Comparison of ENCODE assay signal across 15 cellular contexts in genomic region chr9:87800456-87800855, GRCh38.
DNase-seq lines count a peak whose midpoint lies in the region; ATAC-seq lines count a peak whose summit lies in the region.
"Had no signal": no experiment of that assay in that cellular context is flagged by ENCODE, and none has a peak within 500 bp of the region (broad histone marks: within the 10 kb centered on the region; RNA-seq: fewer than 3 reads in every experiment).

No MANE protein-coding gene starts in this region.

- H3K23ac ChIP-seq in mesenchymal stem cell (ENCODE audit: low read length in 2 of 2) = no peak overlapping the region
- no peak overlapping the region for H3K23ac ChIP-seq in neuronal stem cell (ENCODE audit: low read depth, low read length, poor library complexity)

- WGBS in mesenchymal stem cell = 68% methylated on average over 7 of the region's 7 CpGs
- no CpG with 5 or more reads among the region's 7 CpGs for WGBS in neuronal stem cell (ENCODE audit: extremely low coverage in 2 of 2, insufficient read length in 2 of 2, insufficient replicate concordance in 1 of 2), 2 donors

- H3K27ac ChIP-seq in mesenchymal stem cell (ENCODE audit: low read length, poor library complexity, severe bottlenecking) (no peak overlapping the region), neuronal stem cell (replicated peaks; ENCODE audit: low read length) (no peak overlapping the region)
- H3K27ac ChIP-seq: 22Rv1, GM23248 had no signal

- H3K4ac ChIP-seq in mesenchymal stem cell (ENCODE audit: low read depth in 1 of 2, low read length in 2 of 2) (no peak overlapping the region), neuronal stem cell (ENCODE audit: low read length) (no peak overlapping the region)

- H3K36me3 ChIP-seq in mesenchymal stem cell (ENCODE audit: control insufficient read depth in 1 of 2, insufficient read depth in 2 of 2, low read depth in 1 of 2, low read length in 2 of 2) = no peaks in the 10 kb centered on the region
- no peaks in the 10 kb centered on the region for H3K36me3 ChIP-seq in neuronal stem cell (replicated peaks in 1 of 2; ENCODE audit: control insufficient read depth in 2 of 2, insufficient read depth in 2 of 2, low read length in 2 of 2)

- H3K4me1 ChIP-seq in mesenchymal stem cell (ENCODE audit: control insufficient read depth, insufficient read depth, low read depth, low read length) (no peaks in the 10 kb centered on the region), neuronal stem cell (ENCODE audit: control insufficient read depth in 2 of 2, insufficient read depth in 1 of 2, low read depth in 1 of 2, low read length in 2 of 2) (peaks cover 0 to 9% of the 10 kb centered on the region in 2 donors)

- H3K9ac ChIP-seq in mesenchymal stem cell (ENCODE audit: low read length) (no peak overlapping the region), neuronal stem cell (ENCODE audit: low read depth, low read length, poor library complexity) (no peak overlapping the region)
- H3K9ac ChIP-seq: GM23248 had no signal

- H2BK15ac ChIP-seq in mesenchymal stem cell (ENCODE audit: low read depth, poor library complexity, severe bottlenecking) (peak overlapping the region; percentile 35), neuronal stem cell (ENCODE audit: low read length) (no peak overlapping the region)

- DNase-seq in NCI-H82 (lab: John Stamatoyannopoulos, UW) (peak; percentile 41), NCI-H82 treated with DMSO at 0.1 percent for 48 hours (lab: John Stamatoyannopoulos, UW; ENCODE audit: unreplicated experiment) (no peak), mesenchymal stem cell (no peak), neuronal stem cell (ENCODE audit: low spot score) (no peak), inferior parietal cortex (ENCODE audit: extremely low spot score) (no peak), GM03348 (ENCODE audit: low spot score) (no peak), SW 1271 (lab: John Stamatoyannopoulos, UW) (no peak)
- DNase-seq: Caco-2; CD8-positive, alpha-beta memory T cell; DND-41; GM23248; H9 had no signal

- H2AK5ac ChIP-seq in mesenchymal stem cell (ENCODE audit: low read length, severe bottlenecking) (no peak overlapping the region), neuronal stem cell (ENCODE audit: low read depth, low read length) (no peak overlapping the region)

- H3K14ac ChIP-seq in mesenchymal stem cell (ENCODE audit: low read length in 2 of 2) = no peak overlapping the region
- H3K14ac ChIP-seq in neuronal stem cell (ENCODE audit: low read length) = no peak overlapping the region

- H3K79me1 ChIP-seq in mesenchymal stem cell (replicated peaks; ENCODE audit: low read length, poor library complexity, severe bottlenecking) (no peaks in the 10 kb centered on the region), neuronal stem cell (ENCODE audit: low read depth, low read length) (no peaks in the 10 kb centered on the region)

- no peak overlapping the region for H3K4me2 ChIP-seq in mesenchymal stem cell (ENCODE audit: low read length, poor library complexity, severe bottlenecking)
- no peak overlapping the region for H3K4me2 ChIP-seq in neuronal stem cell (ENCODE audit: insufficient read depth, low read length, poor library complexity, severe bottlenecking)

- no peak overlapping the region for H2BK5ac ChIP-seq in mesenchymal stem cell (ENCODE audit: low read depth, low read length, poor library complexity, severe bottlenecking)
- H2BK5ac ChIP-seq in neuronal stem cell (ENCODE audit: low read length) = no peak overlapping the region

- no peak overlapping the region for H4K8ac ChIP-seq in mesenchymal stem cell (ENCODE audit: low read length)
- H4K8ac ChIP-seq in neuronal stem cell (ENCODE audit: low read depth, low read length) = no peak overlapping the region

- H2BK120ac ChIP-seq in mesenchymal stem cell (ENCODE audit: low read depth, low read length) (no peak overlapping the region), neuronal stem cell (ENCODE audit: low read depth, low read length) (no peak overlapping the region)

- H4K91ac ChIP-seq in mesenchymal stem cell (ENCODE audit: low read length) (no peak overlapping the region), neuronal stem cell (ENCODE audit: low read depth, low read length, poor library complexity) (no peak overlapping the region)

- H2AFZ ChIP-seq in mesenchymal stem cell (ENCODE audit: low read depth, low read length) (no peak overlapping the region), neuronal stem cell (ENCODE audit: low read length) (no peak overlapping the region)
- H2AFZ ChIP-seq: GM23248 had no signal

- H2BK12ac ChIP-seq in mesenchymal stem cell (ENCODE audit: low read length in 2 of 2) = peak overlapping the region in 1 of 2 experiments; percentile 7
- H2BK12ac ChIP-seq in neuronal stem cell (ENCODE audit: low read length) = no peak overlapping the region

- H3K27me3 ChIP-seq in mesenchymal stem cell (ENCODE audit: control insufficient read depth in 1 of 2, insufficient read depth in 1 of 2, low read length in 2 of 2) (peaks cover 0 to 29% of the 10 kb centered on the region in 2 experiments), neuronal stem cell (ENCODE audit: control insufficient read depth in 3 of 3, insufficient read depth in 3 of 3, low read depth in 1 of 3, low read length in 3 of 3) (peaks cover 0 to 14% (median 0%) of the 10 kb centered on the region in 3 experiments)

- no peak for ATAC-seq in GM18868 (IDR thresholded peaks at IDR 0.05; ENCODE audit: unreplicated experiment)
- ATAC-seq: GM12878 had no signal

- H3K4me3 ChIP-seq in mesenchymal stem cell (ENCODE audit: insufficient read depth in 1 of 2, low read depth in 1 of 2, low read length in 2 of 2) = no peak overlapping the region
- H3K4me3 ChIP-seq in neuronal stem cell (ENCODE audit: low read length in 2 of 2) = no peak overlapping the region
- H3K4me3 ChIP-seq: GM12878, GM23248 had no signal

- H3K9me3 ChIP-seq in mesenchymal stem cell (ENCODE audit: control insufficient read depth, low read length) (no peaks in the 10 kb centered on the region), neuronal stem cell (replicated peaks in 1 of 2; ENCODE audit: control insufficient read depth in 2 of 2, insufficient read depth in 1 of 2, low read depth in 1 of 2, low read length in 2 of 2) (no peaks in the 10 kb centered on the region)
- H3K9me3 ChIP-seq: Caco-2 had no signal

- no peak overlapping the region for H3K18ac ChIP-seq in mesenchymal stem cell (ENCODE audit: low read depth in 1 of 2, low read length in 2 of 2)
- peak overlapping the region; percentile 80 for H3K18ac ChIP-seq in neuronal stem cell (ENCODE audit: low read length)
